8 cellular contexts compared by ENCODE assay signal in genomic region chr1:146012703-146013565, GRCh38. TPM values are rescaled to one million over a fixed set of nuclear protein-coding genes. Genes with fewer than 3 reads are reported as not detected.
A peak's percentile ranks its signal among the peaks of the same experiment; 100 is the strongest.
DNase-seq lines count a peak whose midpoint lies in the region; ATAC-seq, FAIRE-seq and TF ChIP-seq lines count a peak whose summit lies in the region.

No MANE protein-coding gene starts in this region.

- DNase-seq in AG04449 (ENCODE audit: low read depth, low spot score) = no peak
- DNase-seq in NCI-H1930 (lab: John Stamatoyannopoulos, UW) = peak; percentile 6 to 56
- DNase-seq in T-helper 22 cell (ENCODE audit: low read depth) = peak; percentile 24
- DNase-seq in colonic mucosa = peak; percentile 75
- no peak for DNase-seq in right lobe of liver
- DNase-seq in urothelium cell line (ENCODE audit: low spot score) = peak; percentile 68

- POLR2A ChIA-PET in AG04449 (lab: Yijun Ruan, JAX) = no interaction called here

- WGBS in right lobe of liver (ENCODE audit: insufficient coverage, low coverage, low lambda C conversion rate, missing lambda C conversion rate) = 0% methylated on average over 4 of the region's 4 CpGs

- no peak for FAIRE-seq in urothelium cell line (lab: Jason Lieb, UNC)

- H3K9me3 ChIP-seq in colonic mucosa (no peaks in the 10 kb centered on the region), right lobe of liver (no peaks in the 10 kb centered on the region)

- peak; percentile 70 to 76 (median 72) for ATAC-seq in right lobe of liver
- no peak for ATAC-seq in GM19463 (IDR thresholded peaks at IDR 0.05; ENCODE audit: unreplicated experiment)

- H3K36me3 ChIP-seq in colonic mucosa (no peaks in the 10 kb centered on the region), right lobe of liver (peaks cover 0 to 4% (median 0%) of the 10 kb centered on the region in 4 donors)

- no peaks in the 10 kb centered on the region for H3K4me1 ChIP-seq in colonic mucosa
- H3K4me1 ChIP-seq in right lobe of liver = peaks cover 0 to 7% (median 0%) of the 10 kb centered on the region in 4 donors

- H3K27ac ChIP-seq in colonic mucosa = no peak overlapping the region
- no peak overlapping the region for H3K27ac ChIP-seq in right lobe of liver

- CTCF ChIA-PET in AG04449 (lab: Yijun Ruan, JAX) = interaction anchor here (0.6 to 21.4 kb wide), 15 partner anchors 9 to 172 kb away, joined by 3 to 787 read pairs (median 8); partner anchors contain the start of genes HJV, ITGA10, NUDT17 and TXNIP

- H3K27me3 ChIP-seq in colonic mucosa = no peaks in the 10 kb centered on the region
- H3K27me3 ChIP-seq in right lobe of liver = no peaks in the 10 kb centered on the region

- intact Hi-C loops in colonic mucosa (cut with DNase I) (loop anchor here (2.0 to 5.0 kb wide), 2 partner anchors 122 to 166 kb away; partner anchors contain the start of gene NUDT17), right lobe of liver (cut with DNase I) (loop anchor here (5.0 to 10.0 kb wide), 2 partner anchors 36 to 168 kb away; partner anchors contain the start of gene NUDT17 (in 1 of the 2))

- H3K4me3 ChIP-seq in AG04449 (ENCODE audit: low read depth, low read length) (no peak overlapping the region), colonic mucosa (no peak overlapping the region), right lobe of liver (no peak overlapping the region)

- TF ChIP-seq CTCF in AG04449 (IDR thresholded peaks at IDR 0.05; ENCODE audit: insufficient read depth, low read length, missing control alignments) = peak; percentile 53
- peak; percentile 62 for TF ChIP-seq CTCF in GM12872 (IDR thresholded peaks at IDR 0.05; ENCODE audit: insufficient read depth, low read depth, low read length)
- TF ChIP-seq CTCF in colonic mucosa (IDR thresholded peaks at IDR 0.05) = peak; percentile 70
- TF ChIP-seq CTCF in right lobe of liver (IDR thresholded peaks at IDR 0.05) = peak; percentile 73 to 85 (median 81)

- no peak overlapping the region for H3K9ac ChIP-seq in colonic mucosa (ENCODE audit: low read depth in 2 of 2, low read length in 2 of 2)

- no peak for TF ChIP-seq POLR2A in right lobe of liver (IDR thresholded peaks at IDR 0.05)

RNA-seq across cellular contexts. Expression of gene HJV, which starts 8.6 kb away (rescaled TPM):
- not detected for total RNA-seq in colonic mucosa
- total RNA-seq in right lobe of liver = 100 to 1,000 TPM in 4 of 6 experiments, 10 to 100 TPM in 2; 53.0 to 215 (median 109) TPM

RNA-seq across cellular contexts. Expression of gene TXNIP, which starts 16.6 kb away (rescaled TPM):
- 100 to 1,000 TPM; 302 to 496 TPM for total RNA-seq in colonic mucosa
- total RNA-seq in right lobe of liver = 100 to 1,000 TPM in 3 of 6 experiments, 10 to 100 TPM in 3; 56.3 to 398 (median 134) TPM

RNA-seq across cellular contexts. Expression of gene POLR3GL, which starts 48.4 kb away (rescaled TPM):
- total RNA-seq in colonic mucosa (10 to 100 TPM; 12.6 to 16.1 TPM), right lobe of liver (10 to 100 TPM in 4 of 6 experiments, 1 to 10 TPM in 2; 8.4 to 14.3 (median 11.9) TPM)

RNA-seq across cellular contexts. Expression of gene ANKRD34A, which starts 48.6 kb away (rescaled TPM):
- total RNA-seq in colonic mucosa = under 1 TPM; 0.21 to 0.44 TPM
- total RNA-seq in right lobe of liver = under 1 TPM in 5 of 6 experiments, not detected in 1; 0.14 to 0.88 (median 0.22) TPM

RNA-seq across cellular contexts. Expression of gene LIX1L, which starts 55.1 kb away (rescaled TPM):
- total RNA-seq in colonic mucosa = 1 to 10 TPM; 4.7 to 8.6 TPM
- total RNA-seq in right lobe of liver = 10 to 100 TPM; 10.6 to 11.9 (median 11.0) TPM

Comparison
In these comparisons a context has a peak if more than half of its experiments do, and no peak if none do; other contexts are left out.
1. DNase-seq: peak in NCI-H1930 (2 of 2), T-helper 22 cell (single experiment), colonic mucosa (single experiment) and urothelium cell line (single experiment); none in AG04449 (single experiment) and right lobe of liver (0 of 3).
2. RNA of gene HJV, which starts 8.6 kb away (total RNA-seq): 53.0 to 215 TPM in right lobe of liver; not detected in colonic mucosa; every median in the first group is over 10 times any median in the second.
3. Peak in every context shown above with its lines, with median percentiles within 50 percentile points of each other: CTCF ChIP-seq.